1 cellular context compared by ENCODE assay signal in the genomic region with DNA sequence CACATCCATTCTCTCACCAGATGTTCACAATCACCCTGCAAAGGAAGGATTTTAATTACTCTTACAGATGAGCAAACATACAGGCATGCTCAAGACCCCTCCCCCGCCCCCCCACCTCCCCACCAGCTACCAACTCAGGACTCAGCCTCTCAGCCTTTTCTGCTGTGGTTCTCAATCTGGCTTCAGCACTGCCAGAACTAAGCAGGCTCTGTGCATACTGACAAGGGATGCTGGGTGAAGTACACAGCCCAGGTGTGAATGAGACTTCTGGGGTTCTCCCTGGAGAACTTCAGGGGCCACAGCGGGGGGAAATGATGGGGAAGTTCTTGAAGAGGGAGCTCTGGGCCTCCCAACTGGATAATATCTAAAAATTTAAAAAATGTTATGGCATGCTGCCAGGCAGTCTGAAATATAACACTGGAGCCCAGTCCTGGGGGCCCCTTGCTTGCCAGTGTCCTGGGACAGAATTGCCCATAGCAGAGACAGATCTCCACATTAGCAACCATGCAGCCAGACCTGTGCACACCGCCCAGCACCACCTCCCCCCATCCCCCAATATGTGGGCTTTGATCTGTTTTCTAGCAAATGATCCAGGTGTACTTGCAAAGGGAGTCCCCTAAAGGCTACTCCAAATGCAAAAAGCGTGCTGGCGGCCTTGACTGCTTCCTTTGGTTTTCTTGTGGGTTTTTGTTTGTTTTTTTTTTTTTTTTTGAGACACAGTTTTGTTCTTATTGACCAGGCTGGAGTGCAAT.
TF ChIP-seq lines count a peak whose summit lies in the region.

No MANE protein-coding gene starts in this region.

TF ChIP-seq in K562, 482 proteins besides CTCF, POLR2A, EP300 and RAD21 (continued from another document):
- TF ChIP-seq ZNF146 (CRISPR knock-in tag; IDR thresholded peaks at IDR 0.05; ENCODE audit: unreplicated experiment) (no peak), ZNF507 (tag; conservative IDR thresholded peaks at IDR 0.05) (no peak), NFIC (IDR thresholded peaks at IDR 0.05) (peak; percentile 19; the same call in 1 of the 2 replicates)
